Comparison of ENCODE assay signal across 9 cellular contexts in genomic region chr6:56524891-56525703, GRCh38.
A peak's percentile ranks its signal among the peaks of the same experiment; 100 is the strongest.
DNase-seq lines count a peak whose midpoint lies in the region; ATAC-seq, FAIRE-seq and TF ChIP-seq lines count a peak whose summit lies in the region.
"Had no signal": no experiment of that assay in that cellular context is flagged by ENCODE, and none has a peak within 500 bp of the region (broad histone marks: within the 10 kb centered on the region; RNA-seq: fewer than 3 reads in every experiment).

No MANE protein-coding gene starts in this region.

- H3K4me1 ChIP-seq in muscle layer of duodenum (ENCODE audit: control insufficient read depth in 1 of 2, insufficient read depth in 2 of 2, low read length in 2 of 2), result peaks cover 11 to 35% of the 10 kb centered on the region in 2 donors
- peaks cover 0 to 12% of the 10 kb centered on the region in 2 donors for H3K4me1 ChIP-seq in uterus

- H3K36me3 ChIP-seq in muscle layer of duodenum (ENCODE audit: control insufficient read depth in 1 of 2, insufficient read depth in 2 of 2, low read length in 2 of 2) (peaks cover 40 to 41% of the 10 kb centered on the region in 2 donors), uterus (no peaks in the 10 kb centered on the region)

- H3K27me3 ChIP-seq in muscle layer of duodenum (ENCODE audit: low read depth, low read length) (no peaks in the 10 kb centered on the region), uterus (no peaks in the 10 kb centered on the region)

- TF ChIP-seq POLR2A in uterus (IDR thresholded peaks at IDR 0.05), result peak in 1 of 2 donors; percentile 28

- DNase-seq in NCI-H226, result peak; percentile 67
- peak; percentile 49 for DNase-seq in epidermal melanocyte (ENCODE audit: insufficient read length, low spot score)
- peak in 1 of 2 donors; percentile 54 for DNase-seq in uterus
- DNase-seq in frontal cortex (ENCODE audit: low spot score in 2 of 2), result no peak
- no peak for DNase-seq in effector CD8-positive, alpha-beta T cell (lab: John Stamatoyannopoulos, UW)
- no peak for DNase-seq in NCI-H748 (lab: John Stamatoyannopoulos, UW; ENCODE audit: unreplicated experiment)
- DNase-seq: activated effector memory CD4-positive, alpha-beta T cell treated with Interleukin-2 at 50 U/mL for 16 hours had no signal

- no peaks in the 10 kb centered on the region for H3K9me3 ChIP-seq in muscle layer of duodenum (ENCODE audit: control insufficient read depth in 1 of 2, low read length in 2 of 2)
- no peaks in the 10 kb centered on the region for H3K9me3 ChIP-seq in uterus

- TF ChIP-seq CTCF in uterus (IDR thresholded peaks at IDR 0.05), result no peak

- H3K4me3 ChIP-seq in muscle layer of duodenum (ENCODE audit: low read depth in 1 of 2, low read length in 2 of 2) (peak overlapping the region in 1 of 2 donors; percentile 13), uterus (no peak overlapping the region)

- no peak for FAIRE-seq in frontal cortex (lab: Jason Lieb, UNC)

- H3K27ac ChIP-seq in muscle layer of duodenum (ENCODE audit: low read length) (peak overlapping the region; percentile 79), uterus (peak overlapping the region; percentile 83 to 100)

- no peak for ATAC-seq in GM18873 (IDR thresholded peaks at IDR 0.05; ENCODE audit: low FRiP score, unreplicated experiment)

- intact Hi-C loops in uterus (cut with DNase I; ENCODE audit: low total_unique reads), result no loop called here

Comparison
In these comparisons a context has a peak if more than half of its experiments do, and no peak if none do; other contexts are left out.
1. DNase-seq: peak in NCI-H226 (single experiment) and epidermal melanocyte (single experiment); none in frontal cortex (0 of 2), effector CD8-positive, alpha-beta T cell (single experiment) and NCI-H748 (single experiment).